In genomic region chr5:67205981-67206380, GRCh38 we compare ENCODE assay signal across 10 cellular contexts. TPM values are rescaled to one million over a fixed set of nuclear protein-coding genes. Genes with fewer than 3 reads are reported as not detected.
A peak's percentile ranks its signal among the peaks of the same experiment; 100 is the strongest.
DNase-seq lines count a peak whose midpoint lies in the region; ATAC-seq, FAIRE-seq and TF ChIP-seq lines count a peak whose summit lies in the region.
"Had no signal": no experiment of that assay in that cellular context is flagged by ENCODE, and none has a peak within 500 bp of the region (broad histone marks: within the 10 kb centered on the region; RNA-seq: fewer than 3 reads in every experiment).

No MANE protein-coding gene starts in this region.

- no peak for FAIRE-seq in pancreas (lab: Jason Lieb, UNC)
- FAIRE-seq: RCC 7860 had no signal

- intact Hi-C loops in breast epithelium (cut with DNase I; ENCODE audit: low total_unique reads) (no loop called here), pancreas (cut with DNase I) (loop anchor here in 2 of 3 donors (5.0 to 10.0 kb wide), 3 partner anchors 39 to 391 kb away; no protein-coding TSS in a partner anchor)

- H3K9me3 Mint-ChIP-seq in CD8-positive, alpha-beta memory T cell, result peaks cover 0 to 3% (median 0%) of the 10 kb centered on the region in 5 donors

- no peaks in the 10 kb centered on the region for H4K20me1 ChIP-seq in OCI-LY3 (ENCODE audit: insufficient read depth, low read length)

- no peak for TF ChIP-seq POLR2A in breast epithelium (IDR thresholded peaks at IDR 0.05)

- H3K27ac Mint-ChIP-seq in CD8-positive, alpha-beta memory T cell, result peak overlapping the region; percentile 45 to 97 (median 85)

- 83% methylated on average over 3 of the region's 3 CpGs for WGBS in pancreas, 2 donors

- CTCF ChIA-PET in CD8-positive, alpha-beta memory T cell (lab: Charles Lee), result interaction anchor here (1.0 to 14.5 kb wide), 5 partner anchors 9 to 55 kb away, joined by 3 to 342 read pairs (median 6); no protein-coding TSS in a partner anchor

- no peaks in the 10 kb centered on the region for H3K36me3 ChIP-seq in CD8-positive, alpha-beta memory T cell (ENCODE audit: insufficient read depth, low read length)
- H3K36me3 ChIP-seq in OCI-LY3 (replicated peaks; ENCODE audit: low read depth, low read length) (no peaks in the 10 kb centered on the region), breast epithelium (no peaks in the 10 kb centered on the region), pancreas (no peaks in the 10 kb centered on the region)

- peak overlapping the region; percentile 1 for H3K4me3 ChIP-seq in CD8-positive, alpha-beta memory T cell (ENCODE audit: low read length)
- peak overlapping the region; percentile 61 for H3K4me3 ChIP-seq in OCI-LY3 (ENCODE audit: low read length)
- no peak overlapping the region for H3K4me3 ChIP-seq in breast epithelium
- no peak overlapping the region for H3K4me3 ChIP-seq in skin epidermis
- no peak overlapping the region for H3K4me3 ChIP-seq in pancreas

- H3K79me2 ChIP-seq in OCI-LY3 (ENCODE audit: low read length), result no peaks in the 10 kb centered on the region

- peak overlapping the region in 6 of 7 donors; percentile 6 to 61 (median 32) for H3K4me3 Mint-ChIP-seq in CD8-positive, alpha-beta memory T cell

- TF ChIP-seq CTCF in OCI-LY3 (IDR thresholded peaks at IDR 0.05; ENCODE audit: low read depth, low read length), result no peak
- TF ChIP-seq CTCF in breast epithelium (IDR thresholded peaks at IDR 0.05), result no peak
- TF ChIP-seq CTCF in pancreas (IDR thresholded peaks at IDR 0.05), result no peak

- peak overlapping the region; percentile 26 for H3K27ac ChIP-seq in CD8-positive, alpha-beta memory T cell (ENCODE audit: low read depth, low read length)
- peak overlapping the region; percentile 97 for H3K27ac ChIP-seq in OCI-LY3 (ENCODE audit: low read length)
- H3K27ac ChIP-seq in breast epithelium, result peak overlapping the region; percentile 77 to 81
- H3K27ac ChIP-seq in skin epidermis, result peak overlapping the region in 16 of 21 experiments; percentile 2 to 79 (median 54)
- peak overlapping the region in 1 of 4 donors; percentile 24 for H3K27ac ChIP-seq in pancreas

- H3K36me3 Mint-ChIP-seq in CD8-positive, alpha-beta memory T cell, result peaks cover 0 to 3% (median 1%) of the 10 kb centered on the region in 3 donors

- ATAC-seq in pancreas, result no peak

- no peaks in the 10 kb centered on the region for H3K27me3 Mint-ChIP-seq in CD8-positive, alpha-beta memory T cell

- POLR2A ChIA-PET in CD8-positive, alpha-beta memory T cell (lab: Charles Lee), result interaction anchor here (4.9 kb wide), 1 partner anchor 40 kb away, joined by 61 read pairs; no protein-coding TSS in a partner anchor

- peaks cover 74 to 89% (median 86%) of the 10 kb centered on the region in 3 donors for H3K4me1 Mint-ChIP-seq in CD8-positive, alpha-beta memory T cell

- no peak overlapping the region for H2AFZ ChIP-seq in OCI-LY3 (ENCODE audit: low read depth, low read length)

- no peaks in the 10 kb centered on the region for H3K27me3 ChIP-seq in CD8-positive, alpha-beta memory T cell (ENCODE audit: insufficient read depth, low read length, poor library complexity, severe bottlenecking)
- H3K27me3 ChIP-seq in OCI-LY3 (ENCODE audit: low read depth, low read length) (peaks cover 10% of the 10 kb centered on the region), breast epithelium (no peaks in the 10 kb centered on the region), pancreas (no peaks in the 10 kb centered on the region)

- DNase-seq in CD8-positive, alpha-beta memory T cell, result no peak
- DNase-seq in breast epithelium (ENCODE audit: low spot score in 2 of 2) (no peak), pancreas (no peak), COR-L47 (lab: John Stamatoyannopoulos, UW) (no peak), superior temporal gyrus (ENCODE audit: extremely low spot score) (no peak)
- DNase-seq: Kasumi-1 had no signal

- peaks cover 75% of the 10 kb centered on the region for H3K4me1 ChIP-seq in CD8-positive, alpha-beta memory T cell (ENCODE audit: insufficient read depth, low read length)
- peaks cover 90% of the 10 kb centered on the region for H3K4me1 ChIP-seq in OCI-LY3 (ENCODE audit: low read length)
- peaks cover 0 to 14% of the 10 kb centered on the region in 2 donors for H3K4me1 ChIP-seq in breast epithelium
- peaks cover 0 to 12% (median 0%) of the 10 kb centered on the region in 3 donors for H3K4me1 ChIP-seq in pancreas

- H3K4me2 ChIP-seq in OCI-LY3 (ENCODE audit: low read length), result peak overlapping the region; percentile 94

- peak overlapping the region; percentile 80 for H3K9ac ChIP-seq in OCI-LY3 (ENCODE audit: low read length)

- H3K9me3 ChIP-seq in CD8-positive, alpha-beta memory T cell (ENCODE audit: low read length), result no peaks in the 10 kb centered on the region
- H3K9me3 ChIP-seq in OCI-LY3 (ENCODE audit: insufficient read depth, low read length), result no peaks in the 10 kb centered on the region
- H3K9me3 ChIP-seq in breast epithelium, result no peaks in the 10 kb centered on the region
- no peaks in the 10 kb centered on the region for H3K9me3 ChIP-seq in pancreas

RNA-seq across cellular contexts. Expression of gene CD180, which starts 9.4 kb away (rescaled TPM):
- under 1 TPM; 0.24 to 0.27 TPM for total RNA-seq in CD8-positive, alpha-beta memory T cell
- polyA plus RNA-seq in CD8-positive, alpha-beta memory T cell, result not detected
- total RNA-seq in breast epithelium, result 1 to 10 TPM in 2 of 3 donors, under 1 TPM in 1; 0.98 to 4.6 (median 2.8) TPM
- 1 to 10 TPM in 2 of 6 donors, under 1 TPM in 4; 0.04 to 2.9 (median 0.27) TPM for total RNA-seq in pancreas
- polyA plus RNA-seq in pancreas, result under 1 TPM; 0.05 to 0.08 TPM
- total RNA-seq: renal cortical epithelial cell had no signal

Comparison
In these comparisons a context has a peak if more than half of its experiments do, and no peak if none do; other contexts are left out.
1. H3K4me3 ChIP-seq: peak in CD8-positive, alpha-beta memory T cell (single experiment) and OCI-LY3 (single experiment); none in breast epithelium (0 of 3), skin epidermis (0 of 7) and pancreas (0 of 4).